ENCODE assay signal across 8 cellular contexts in genomic region chr5:177592905-177593304, GRCh38. TPM values are rescaled to one million over a fixed set of nuclear protein-coding genes. Genes with fewer than 3 reads are reported as not detected.
DNase-seq lines count a peak whose midpoint lies in the region; ATAC-seq and TF ChIP-seq lines count a peak whose summit lies in the region.

No MANE protein-coding gene starts in this region.

- peak overlapping the region; percentile 61 for H3K4me2 ChIP-seq in DOHH2 (ENCODE audit: low read length)

- H3K27me3 ChIP-seq in DOHH2 (ENCODE audit: control insufficient read depth, low read length), result peaks cover 11% of the 10 kb centered on the region; the same call in 1 of the 2 replicates
- peaks cover 26% of the 10 kb centered on the region for H3K27me3 ChIP-seq in SJSA1 (replicated peaks)
- no peaks in the 10 kb centered on the region for H3K27me3 ChIP-seq in prostate gland (replicated peaks; ENCODE audit: insufficient read depth)

- 0 out of 2 replicates have a peak, but pooled peaks cover 2% of the 10 kb centered on the region for H4K20me1 ChIP-seq in DOHH2 (ENCODE audit: control insufficient read depth, insufficient read depth, low read depth, low read length)

- H3F3A ChIP-seq in DOHH2 (ENCODE audit: control insufficient read depth, insufficient read depth), result peaks cover 7% of the 10 kb centered on the region

- H3K27ac ChIP-seq in DOHH2 (ENCODE audit: low read depth, low read length) (peak overlapping the region; percentile 69), SJSA1 (no peak overlapping the region), prostate gland (no peak overlapping the region)

- H3K9me2 ChIP-seq in DOHH2 (replicated peaks; ENCODE audit: control insufficient read depth, low read length), result no peaks in the 10 kb centered on the region

- H3K4me1 ChIP-seq in DOHH2 (ENCODE audit: control insufficient read depth, low read length), result peaks cover 20% of the 10 kb centered on the region
- H3K4me1 ChIP-seq in SJSA1 (replicated peaks), result peaks cover 6% of the 10 kb centered on the region; the same call in 1 of the 2 replicates
- H3K4me1 ChIP-seq in prostate gland (replicated peaks), result peaks cover 3% of the 10 kb centered on the region

- no peak for TF ChIP-seq CTCF in DOHH2 (IDR thresholded peaks at IDR 0.05; ENCODE audit: low read depth, low read length, poor library complexity, severe bottlenecking)
- TF ChIP-seq CTCF in fibroblast of the aortic adventitia (IDR thresholded peaks at IDR 0.05; ENCODE audit: insufficient read depth, low read length), result no peak
- TF ChIP-seq CTCF in prostate gland (IDR thresholded peaks at IDR 0.05), result no peak

- 77% methylated on average over 13 of the region's 13 CpGs for WGBS in prostate gland

- DNase-seq in SJSA1 (ENCODE audit: low read depth in 1 of 2, low spot score in 2 of 2) (no peak), fibroblast of the aortic adventitia (ENCODE audit: low read depth) (no peak), prostate gland (ENCODE audit: low spot score) (no peak), MV-4-11 (lab: John Stamatoyannopoulos, UW) (no peak), left colon (no peak), nucleus accumbens (lab: John Stamatoyannopoulos, UW) (no peak)

- H3K36me3 ChIP-seq in DOHH2 (ENCODE audit: control insufficient read depth, low read length), result peaks cover 46% of the 10 kb centered on the region
- H3K36me3 ChIP-seq in SJSA1, result peaks cover 46% of the 10 kb centered on the region
- peaks cover 11 to 14% of the 10 kb centered on the region in 2 donors for H3K36me3 ChIP-seq in prostate gland

- intact Hi-C loops in prostate gland (cut with DNase I), result loop anchor here (5.0 kb wide), 1 partner anchor 56 kb away; no protein-coding TSS in a partner anchor
- intact Hi-C loops in left colon (cut with DNase I, micrococcal nuclease), result no loop called here

- peaks cover 24% of the 10 kb centered on the region for H3K79me2 ChIP-seq in DOHH2 (ENCODE audit: control insufficient read depth, low read length)

- no peaks in the 10 kb centered on the region for H3K9me3 ChIP-seq in DOHH2 (ENCODE audit: control insufficient read depth, insufficient read depth, low read length)
- H3K9me3 ChIP-seq in SJSA1 (replicated peaks), result no peaks in the 10 kb centered on the region
- no peaks in the 10 kb centered on the region for H3K9me3 ChIP-seq in prostate gland

- ATAC-seq in GM19467 (IDR thresholded peaks at IDR 0.05; ENCODE audit: unreplicated experiment), result no peak
- ATAC-seq in left colon, result no peak

- H3K4me3 ChIP-seq in DOHH2 (ENCODE audit: low read length) (peak overlapping the region; percentile 89), SJSA1 (peak overlapping the region; percentile 68), fibroblast of the aortic adventitia (ENCODE audit: low read depth, low read length) (peak overlapping the region; percentile 88), prostate gland (peak overlapping the region; percentile 91)

- no peak for TF ChIP-seq POLR2A in prostate gland (IDR thresholded peaks at IDR 0.05)

RNA-seq across cellular contexts. Expression of gene TMED9, which starts 0.9 kb away (rescaled TPM):
- total RNA-seq in SJSA1 (2014; rRNA removed; shearing (Covaris generic)), result 141 and 148 TPM in 2 replicates
- total RNA-seq in fibroblast of the aortic adventitia (ENCODE audit: low replicate concordance), result 40.9 and 90.7 TPM in 2 replicates
- 100 to 1,000 TPM; 136 to 176 TPM for total RNA-seq in prostate gland
- total RNA-seq in left colon, result 100 to 1,000 TPM; 160 to 204 TPM

RNA-seq across cellular contexts. Expression of gene B4GALT7, which starts 7.0 kb away (rescaled TPM):
- total RNA-seq in SJSA1 (2014; rRNA removed; shearing (Covaris generic)), result 37.9 and 53.0 TPM in 2 replicates
- total RNA-seq in fibroblast of the aortic adventitia (ENCODE audit: low replicate concordance) (16.8 and 21.5 TPM in 2 replicates), prostate gland (10 to 100 TPM; 41.6 to 66.2 TPM), left colon (10 to 100 TPM; 17.5 to 21.9 TPM)

RNA-seq across cellular contexts. Expression of gene FAM193B, which starts 38.5 kb away (rescaled TPM):
- total RNA-seq in SJSA1 (2014; rRNA removed; shearing (Covaris generic)), result 24.9 and 29.9 TPM in 2 replicates
- total RNA-seq in fibroblast of the aortic adventitia (ENCODE audit: low replicate concordance) (13.7 and 20.2 TPM in 2 replicates), prostate gland (100 to 1,000 TPM in 1 of 2 donors, 10 to 100 TPM in 1; 59.6 to 112 TPM), left colon (10 to 100 TPM; 52.1 to 56.1 TPM)
